8 cellular contexts compared by ENCODE assay signal in the genomic region with DNA sequence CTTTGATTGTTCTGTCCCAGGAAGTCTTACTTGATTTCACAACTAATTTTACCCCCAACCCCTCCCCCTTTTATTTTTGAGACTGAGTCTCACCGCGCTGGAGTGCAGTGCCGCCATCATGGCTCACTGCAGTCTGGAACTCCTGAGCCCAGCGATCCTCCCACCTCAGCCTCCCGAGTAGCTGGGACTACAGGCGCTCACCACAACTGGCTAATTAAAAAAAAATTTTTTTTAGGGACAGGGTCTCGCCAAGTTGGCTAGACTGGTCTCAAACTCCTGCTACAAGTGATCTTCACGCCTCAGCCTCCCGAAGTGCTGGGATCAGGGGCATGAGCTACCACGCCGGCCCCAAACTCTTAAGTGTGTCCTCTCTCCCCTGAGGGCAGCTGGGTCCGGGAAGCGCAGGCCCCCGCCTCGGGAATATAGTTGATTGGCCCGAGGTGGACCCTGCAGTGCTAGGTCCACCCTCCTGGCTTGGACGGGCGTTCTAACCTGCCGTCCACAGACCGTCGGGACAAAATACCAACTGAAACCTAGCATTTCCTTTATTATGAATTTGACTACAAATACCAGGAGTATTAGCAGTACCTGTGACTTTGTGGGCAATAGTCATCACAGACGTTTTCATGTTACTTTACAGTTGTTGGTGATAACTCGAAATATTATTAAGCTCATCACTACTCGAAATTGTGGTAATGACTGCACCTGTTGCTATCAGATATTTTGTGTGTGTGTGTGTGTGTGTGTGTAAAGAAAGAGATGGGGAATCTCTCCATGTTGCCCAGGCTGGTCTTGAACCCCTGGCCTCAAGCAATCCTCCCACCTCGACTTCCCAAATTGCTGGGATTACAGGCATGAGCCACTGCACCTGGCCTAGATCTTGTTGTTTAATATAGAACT.
DNase-seq lines count a peak whose midpoint lies in the region; ATAC-seq and TF ChIP-seq lines count a peak whose summit lies in the region.

No MANE protein-coding gene starts in this region.

- H3K27ac Mint-ChIP-seq in central memory CD8-positive, alpha-beta T cell (ENCODE audit: low read depth): peak overlapping the region; percentile 94

- peaks cover 20% of the 10 kb centered on the region for H3K36me3 Mint-ChIP-seq in central memory CD8-positive, alpha-beta T cell (ENCODE audit: insufficient read depth)

- H3K27me3 Mint-ChIP-seq in central memory CD8-positive, alpha-beta T cell: no peaks in the 10 kb centered on the region

- peak overlapping the region; percentile 73 for H3K9ac ChIP-seq in mucosa of stomach (ENCODE audit: low read length)

- peak overlapping the region; percentile 94 for H3K4me3 Mint-ChIP-seq in central memory CD8-positive, alpha-beta T cell

- peak overlapping the region; percentile 21 for H3K4me3 ChIP-seq in HL-60 (replicated peaks; ENCODE audit: insufficient read depth, low read length)
- no peak overlapping the region for H3K4me3 ChIP-seq in mucosa of stomach (ENCODE audit: low read length)

- peaks cover 25% of the 10 kb centered on the region for H3K4me1 ChIP-seq in mucosa of stomach (ENCODE audit: control insufficient read depth, insufficient read depth, low read length)

- H3K27ac ChIP-seq in 22Rv1 (peak overlapping the region; percentile 96), HL-60 (replicated peaks) (peak overlapping the region; percentile 74)

- H3K36me3 ChIP-seq in mucosa of stomach (ENCODE audit: control insufficient read depth, insufficient read depth, low read length): no peaks in the 10 kb centered on the region

- H3K9me3 ChIP-seq in mucosa of stomach (ENCODE audit: control insufficient read depth, low read length): no peaks in the 10 kb centered on the region

- ATAC-seq in central memory CD8-positive, alpha-beta T cell (replicated peaks; ENCODE audit: extremely low read depth, poor library complexity, severe bottlenecking): peak; percentile 18
- no peak for ATAC-seq in HG02759 (IDR thresholded peaks at IDR 0.05; ENCODE audit: unreplicated experiment)

- DNase-seq in HL-60 (ENCODE audit: low read depth in 1 of 2, low spot score in 1 of 2) (no peak), ecto neural progenitor cell (ENCODE audit: low spot score) (no peak), islet precursor cell (no peak), foreskin melanocyte (no peak)
- no peak for DNase-seq in central memory CD8-positive, alpha-beta T cell (ENCODE audit: low spot score in 2 of 2)

- H3K27me3 ChIP-seq in HL-60 (ENCODE audit: insufficient read depth, poor library complexity, severe bottlenecking) (no peaks in the 10 kb centered on the region), mucosa of stomach (ENCODE audit: control insufficient read depth, insufficient read depth, low read length) (no peaks in the 10 kb centered on the region)

- H3K4me1 Mint-ChIP-seq in central memory CD8-positive, alpha-beta T cell: peaks cover 49% of the 10 kb centered on the region

- TF ChIP-seq CTCF in 22Rv1 (IDR thresholded peaks at IDR 0.05): peak; percentile 71
- no peak for TF ChIP-seq CTCF in HL-60 (IDR thresholded peaks at IDR 0.05; ENCODE audit: insufficient read depth, low read length)

- no peaks in the 10 kb centered on the region for H3K9me3 Mint-ChIP-seq in central memory CD8-positive, alpha-beta T cell
